ENCODE assay signal across 8 cellular contexts in the genomic region with DNA sequence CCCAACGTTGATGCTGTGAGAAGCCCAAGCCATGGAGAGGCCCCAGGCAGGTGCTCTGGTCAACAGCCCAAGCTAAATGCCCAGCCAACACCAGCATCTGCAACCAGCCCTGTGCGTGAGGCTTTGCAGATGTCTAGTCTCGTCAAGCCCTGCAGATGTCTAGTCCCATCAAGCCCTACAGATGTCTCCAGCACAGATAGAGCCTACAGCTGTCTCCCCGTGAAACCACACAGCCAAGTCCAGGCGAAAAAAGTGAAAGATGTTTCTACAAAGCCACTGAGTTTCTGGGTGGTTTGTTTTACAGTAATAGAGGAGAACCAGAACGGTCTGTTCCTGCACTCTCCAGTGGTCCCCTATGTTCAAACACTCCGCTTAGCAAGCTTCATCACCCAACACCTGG. TPM values are rescaled to one million over a fixed set of nuclear protein-coding genes. Genes with fewer than 3 reads are reported as not detected.
"Had no signal": no experiment of that assay in that cellular context is flagged by ENCODE, and none has a peak within 500 bp of the region (broad histone marks: within the 10 kb centered on the region; RNA-seq: fewer than 3 reads in every experiment).

No MANE protein-coding gene starts in this region.

RNA-seq across cellular contexts. Expression of gene NUTM2E, which starts 41.5 kb away (rescaled TPM):
- total RNA-seq: dermis microvascular lymphatic vessel endothelial cell, esophagus mucosa, gastrocnemius medialis, left cardiac atrium, left lung, lower lobe of right lung, lung microvascular endothelial cell, mesenteric fat pad had no signal
